Comparison of ENCODE assay signal across 8 cellular contexts in the genomic region with DNA sequence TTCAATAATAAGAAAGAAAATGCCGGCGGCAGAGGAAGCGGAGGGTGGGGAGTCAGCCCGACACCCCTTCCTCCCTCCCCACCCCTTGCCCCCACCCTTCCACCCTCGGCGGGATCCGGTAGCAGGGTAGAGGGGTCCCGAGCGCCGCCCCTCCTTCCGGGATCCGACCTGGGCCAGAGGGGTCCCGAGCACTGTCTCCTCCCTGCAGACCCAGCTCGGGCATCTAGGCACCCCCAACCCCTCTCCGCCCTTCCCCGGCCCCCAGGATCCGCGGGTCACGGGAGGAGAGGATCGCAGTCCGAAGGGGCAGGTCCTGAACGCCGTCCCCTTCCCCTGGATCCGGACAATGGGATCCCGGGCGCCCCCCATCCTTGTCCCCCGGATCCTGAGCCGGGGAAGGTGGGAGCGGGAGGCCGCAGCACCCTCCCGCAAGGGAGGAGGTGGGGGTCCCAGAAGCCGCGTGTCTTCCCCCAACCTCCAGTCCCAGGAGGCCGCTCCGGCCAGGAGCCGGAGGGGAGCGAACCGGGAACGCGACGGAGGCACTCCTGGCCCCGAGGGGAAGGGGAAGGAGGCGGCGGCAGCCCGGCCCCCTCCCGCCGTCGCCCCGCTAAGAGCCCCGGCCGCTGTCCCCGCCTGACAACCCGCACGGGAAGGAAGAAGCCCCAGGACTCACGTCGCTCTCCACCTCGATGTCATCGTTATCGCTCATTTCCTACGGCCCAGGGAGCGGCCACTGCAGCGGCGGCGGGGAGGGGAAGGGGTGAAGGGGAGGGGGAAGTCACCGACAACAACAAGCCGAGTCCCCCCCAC. TPM values are rescaled to one million over a fixed set of nuclear protein-coding genes. Genes with fewer than 3 reads are reported as not detected.
DNase-seq lines count a peak whose midpoint lies in the region; ATAC-seq, FAIRE-seq and TF ChIP-seq lines count a peak whose summit lies in the region.

No MANE protein-coding gene starts in this region.

- TF ChIP-seq CTCF in AG09309 (IDR thresholded peaks at IDR 0.05; ENCODE audit: control insufficient read depth, insufficient read depth, low read depth, low read length, missing control alignments) (no peak), HEK293 (tag by site-specific recombination; IDR thresholded peaks at IDR 0.05) (no peak), astrocyte of the cerebellum (IDR thresholded peaks at IDR 0.05; ENCODE audit: low read depth, low read length, missing control alignments) (no peak), keratinocyte (optimal IDR thresholded peaks at IDR 0.05 in 1 of 3, IDR thresholded peaks at IDR 0.05 in 1 of 3, conservative IDR thresholded peaks at IDR 0.05 in 1 of 3; ENCODE audit: extremely low read depth in 1 of 3, insufficient read depth in 2 of 3, low read length in 3 of 3) (no peak)

- H4K20me1 ChIP-seq in keratinocyte (ENCODE audit: control insufficient read depth, extremely low read depth, insufficient read depth, low read length), result no peaks in the 10 kb centered on the region

- dilution Hi-C loops in keratinocyte (cut with MboI; ENCODE audit: extremely low pct_ligation_motif_present, low sequenced_read_pairs), result no loop called here

- in situ Hi-C loops in astrocyte of the cerebellum (cut with HindIII; ENCODE audit: low sequenced_read_pairs), result no loop called here

- peaks cover 39% of the 10 kb centered on the region for H3K79me2 ChIP-seq in keratinocyte (ENCODE audit: control insufficient read depth, insufficient read depth, low read length)

- H3K4me2 ChIP-seq in keratinocyte (ENCODE audit: control insufficient read depth, extremely low read depth, insufficient read depth, low read depth, low read length), result peak overlapping the region; percentile 92

- H3K36me3 ChIP-seq in HEK293 (ENCODE audit: control insufficient read depth in 2 of 2, insufficient read depth in 1 of 2, low read length in 2 of 2) (peaks cover 4 to 14% of the 10 kb centered on the region in 2 experiments), keratinocyte (ENCODE audit: control insufficient read depth in 2 of 2, extremely low read depth in 1 of 2, insufficient read depth in 2 of 2, low read length in 2 of 2) (peaks cover 0 to 5% of the 10 kb centered on the region in 2 experiments)

- H3K27ac ChIP-seq in HEK293 (ENCODE audit: extremely low read depth, low read depth, low read length), result peak overlapping the region; percentile 68
- peak overlapping the region; percentile 72 for H3K27ac ChIP-seq in keratinocyte (ENCODE audit: control insufficient read depth, insufficient read depth, low read length)

- H2AFZ ChIP-seq in keratinocyte (ENCODE audit: control insufficient read depth, low read length), result peak overlapping the region; percentile 59

- H3K4me1 ChIP-seq in HEK293 (ENCODE audit: control insufficient read depth, insufficient read depth, low read length) (peaks cover 6% of the 10 kb centered on the region), keratinocyte (ENCODE audit: control insufficient read depth, extremely low read depth, insufficient read depth, low read length) (peaks cover 18% of the 10 kb centered on the region)

- POLR2A ChIA-PET in HEK293 (lab: Yijun Ruan, JAX), result interaction anchor here (0.6 to 1.2 kb wide), 6 partner anchors 10 to 187 kb away, joined by 3 to 5 read pairs (median 4); a partner anchor contains a TSS

- DNase-seq in AG09309 (ENCODE audit: low read depth), result no peak
- DNase-seq in astrocyte of the cerebellum (ENCODE audit: low read depth), result no peak
- no peak for DNase-seq in keratinocyte (ENCODE audit: low read depth, low spot score)
- peak; percentile 32 to 43 for DNase-seq in stimulated activated CD4-positive, alpha-beta T cell treated with anti-CD3 and anti-CD28 coated beads, Interleukin-2, amount 100 ng/mL, for 24 hours
- DNase-seq in NCI-H748 (lab: John Stamatoyannopoulos, UW; ENCODE audit: unreplicated experiment), result no peak
- no peak for DNase-seq in SIG-M5 treated with dmso at 0.1 percent for 504 hours (lab: John Stamatoyannopoulos, UW; ENCODE audit: unreplicated experiment)

- peak overlapping the region; percentile 85 for H3K9ac ChIP-seq in keratinocyte (ENCODE audit: control insufficient read depth, extremely low read depth, insufficient read depth, low read length)

- H3K4me3 ChIP-seq in AG09309 (ENCODE audit: control insufficient read depth, low read depth, low read length), result peak overlapping the region; percentile 94
- H3K4me3 ChIP-seq in HEK293 (ENCODE audit: low read depth, low read length), result peak overlapping the region; percentile 93
- peak overlapping the region; percentile 95 for H3K4me3 ChIP-seq in astrocyte of the cerebellum (ENCODE audit: low read depth, low read length)
- peak overlapping the region; percentile 77 to 99 (median 92) for H3K4me3 ChIP-seq in keratinocyte (ENCODE audit: control insufficient read depth in 2 of 3, extremely low read depth in 1 of 3, insufficient read depth in 2 of 3, low read depth in 1 of 3, low read length in 3 of 3)

- H3K27me3 ChIP-seq in keratinocyte (ENCODE audit: control insufficient read depth, extremely low read depth, insufficient read depth, low read length), result no peaks in the 10 kb centered on the region

- ATAC-seq in SK-N-SH treated with all-trans-retinoic acid at 6 μM for 48 hours, result peak; percentile 49

- H3K9me1 ChIP-seq in keratinocyte (ENCODE audit: control insufficient read depth, extremely low read depth, insufficient read depth, low read length), result no peaks in the 10 kb centered on the region

- FAIRE-seq in keratinocyte (lab: Jason Lieb, UNC), result no peak

- no peaks in the 10 kb centered on the region for H3K9me3 ChIP-seq in HEK293 (ENCODE audit: control insufficient read depth, insufficient read depth, low read depth, low read length)
- no peaks in the 10 kb centered on the region for H3K9me3 ChIP-seq in keratinocyte (ENCODE audit: control insufficient read depth, low read depth, low read length)

- CTCF ChIA-PET in HEK293 (lab: Yijun Ruan, JAX), result interaction anchor here (1.0 kb wide), 1 partner anchor 27 kb away, joined by 3 read pairs; no protein-coding TSS in a partner anchor

TF ChIP-seq in HEK293, 187 proteins besides CTCF, POLR2A, EP300 and RAD21 (continues in another document):
- TF ChIP-seq BCL11B (tag by site-specific recombination; IDR thresholded peaks at IDR 0.05; ENCODE audit: low read depth) (no peak), GLI4 (tag by site-specific recombination; IDR thresholded peaks at IDR 0.05) (no peak), ZNF239 (tag by site-specific recombination; IDR thresholded peaks at IDR 0.05) (no peak), TRIM28 (IDR thresholded peaks at IDR 0.05; ENCODE audit: borderline replicate concordance, low read length) (no peak)
- TF ChIP-seq, protein P1, sequence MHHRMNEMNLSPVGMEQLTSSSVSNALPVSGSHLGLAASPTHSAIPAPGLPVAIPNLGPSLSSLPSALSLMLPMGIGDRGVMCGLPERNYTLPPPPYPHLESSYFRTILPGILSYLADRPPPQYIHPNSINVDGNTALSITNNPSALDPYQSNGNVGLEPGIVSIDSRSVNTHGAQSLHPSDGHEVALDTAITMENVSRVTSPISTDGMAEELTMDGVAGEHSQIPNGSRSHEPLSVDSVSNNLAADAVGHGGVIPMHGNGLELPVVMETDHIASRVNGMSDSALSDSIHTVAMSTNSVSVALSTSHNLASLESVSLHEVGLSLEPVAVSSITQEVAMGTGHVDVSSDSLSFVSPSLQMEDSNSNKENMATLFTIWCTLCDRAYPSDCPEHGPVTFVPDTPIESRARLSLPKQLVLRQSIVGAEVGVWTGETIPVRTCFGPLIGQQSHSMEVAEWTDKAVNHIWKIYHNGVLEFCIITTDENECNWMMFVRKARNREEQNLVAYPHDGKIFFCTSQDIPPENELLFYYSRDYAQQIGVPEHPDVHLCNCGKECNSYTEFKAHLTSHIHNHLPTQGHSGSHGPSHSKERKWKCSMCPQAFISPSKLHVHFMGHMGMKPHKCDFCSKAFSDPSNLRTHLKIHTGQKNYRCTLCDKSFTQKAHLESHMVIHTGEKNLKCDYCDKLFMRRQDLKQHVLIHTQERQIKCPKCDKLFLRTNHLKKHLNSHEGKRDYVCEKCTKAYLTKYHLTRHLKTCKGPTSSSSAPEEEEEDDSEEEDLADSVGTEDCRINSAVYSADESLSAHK (tag by site-specific recombination; IDR thresholded peaks at IDR 0.05), result no peak

TF ChIP-seq in SK-N-SH treated with all-trans-retinoic acid at 6 μM for 48 hours, 23 proteins besides CTCF, POLR2A, EP300 and RAD21 (continues in another document):
- TF ChIP-seq, protein P2, sequence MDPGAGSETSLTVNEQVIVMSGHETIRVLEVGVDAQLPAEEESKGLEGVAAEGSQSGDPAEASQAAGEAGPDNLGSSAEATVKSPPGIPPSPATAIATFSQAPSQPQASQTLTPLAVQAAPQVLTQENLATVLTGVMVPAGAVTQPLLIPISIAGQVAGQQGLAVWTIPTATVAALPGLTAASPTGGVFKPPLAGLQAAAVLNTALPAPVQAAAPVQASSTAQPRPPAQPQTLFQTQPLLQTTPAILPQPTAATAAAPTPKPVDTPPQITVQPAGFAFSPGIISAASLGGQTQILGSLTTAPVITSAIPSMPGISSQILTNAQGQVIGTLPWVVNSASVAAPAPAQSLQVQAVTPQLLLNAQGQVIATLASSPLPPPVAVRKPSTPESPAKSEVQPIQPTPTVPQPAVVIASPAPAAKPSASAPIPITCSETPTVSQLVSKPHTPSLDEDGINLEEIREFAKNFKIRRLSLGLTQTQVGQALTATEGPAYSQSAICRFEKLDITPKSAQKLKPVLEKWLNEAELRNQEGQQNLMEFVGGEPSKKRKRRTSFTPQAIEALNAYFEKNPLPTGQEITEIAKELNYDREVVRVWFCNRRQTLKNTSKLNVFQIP (CRISPR knock-in tag; IDR thresholded peaks at IDR 0.05; ENCODE audit: borderline replicate concordance, low read depth), result no peak
- TF ChIP-seq ZNF8 (CRISPR knock-in tag; IDR thresholded peaks at IDR 0.05), result no peak
- TF ChIP-seq TOX (CRISPR knock-in tag; IDR thresholded peaks at IDR 0.05; ENCODE audit: borderline replicate concordance), result no peak
- TF ChIP-seq ZNF70 (CRISPR knock-in tag; IDR thresholded peaks at IDR 0.05), result no peak
- TF ChIP-seq ZNF565 (CRISPR knock-in tag; conservative IDR thresholded peaks at IDR 0.05; ENCODE audit: low read depth), result no peak
- TF ChIP-seq BACH2 (CRISPR knock-in tag; IDR thresholded peaks at IDR 0.05; ENCODE audit: borderline replicate concordance), result no peak
- TF ChIP-seq ARNTL (CRISPR knock-in tag; IDR thresholded peaks at IDR 0.05; ENCODE audit: borderline replicate concordance, low read depth), result no peak
- no peak for TF ChIP-seq ESRRG (CRISPR knock-in tag; IDR thresholded peaks at IDR 0.05)
- no peak for TF ChIP-seq ZC3H10 (CRISPR knock-in tag; IDR thresholded peaks at IDR 0.05)
- TF ChIP-seq GLIS3 (CRISPR knock-in tag; IDR thresholded peaks at IDR 0.05), result no peak

RNA-seq across cellular contexts. Expression of a gene that starts 0.5 kb away (rescaled TPM):
- polyA plus RNA-seq in keratinocyte, result 51.8 to 81.6 TPM (median 65.2 TPM) in 3 replicates
- 20.0 TPM for polyA plus RNA-seq in keratinocyte (2011; ENCODE audit: low read depth)
- 76.8 and 80.6 TPM in 2 replicates for polyA plus RNA-seq in keratinocyte (2011; cell fraction: cytosol; rRNA removed)
- polyA plus RNA-seq in keratinocyte (2011; cell fraction: nucleus; rRNA removed), result 53.9 and 57.8 TPM in 2 replicates
- polyA plus RNA-seq in keratinocyte (2012; ENCODE audit: low replicate concordance), result 40.5 and 53.5 TPM in 2 replicates
- 45.8 to 79.4 TPM (median 58.1 TPM) in 3 replicates for polyA minus RNA-seq in keratinocyte
- polyA minus RNA-seq in keratinocyte (2011; cell fraction: cytosol; rRNA and poly(A)+ RNA removed), result 108 TPM
- polyA minus RNA-seq in keratinocyte (2011; cell fraction: nucleus; rRNA and poly(A)+ RNA removed), result 34.7 and 37.4 TPM in 2 replicates

Comparison
In these comparisons a context has a peak if more than half of its experiments do, and no peak if none do; other contexts are left out.
1. DNase-seq: peak in stimulated activated CD4-positive, alpha-beta T cell treated with anti-CD3 and anti-CD28 coated beads, Interleukin-2, amount 100 ng/mL, for 24 hours (2 of 2); none in AG09309 (single experiment), astrocyte of the cerebellum (single experiment), keratinocyte (single experiment), NCI-H748 (single experiment) and SIG-M5 treated with dmso at 0.1 percent for 504 hours (single experiment).
2. Peak in every context shown above with its lines, with median percentiles within 50 percentile points of each other: H3K4me3 ChIP-seq.